ENCODE assay signal across 15 cellular contexts in the genomic region with DNA sequence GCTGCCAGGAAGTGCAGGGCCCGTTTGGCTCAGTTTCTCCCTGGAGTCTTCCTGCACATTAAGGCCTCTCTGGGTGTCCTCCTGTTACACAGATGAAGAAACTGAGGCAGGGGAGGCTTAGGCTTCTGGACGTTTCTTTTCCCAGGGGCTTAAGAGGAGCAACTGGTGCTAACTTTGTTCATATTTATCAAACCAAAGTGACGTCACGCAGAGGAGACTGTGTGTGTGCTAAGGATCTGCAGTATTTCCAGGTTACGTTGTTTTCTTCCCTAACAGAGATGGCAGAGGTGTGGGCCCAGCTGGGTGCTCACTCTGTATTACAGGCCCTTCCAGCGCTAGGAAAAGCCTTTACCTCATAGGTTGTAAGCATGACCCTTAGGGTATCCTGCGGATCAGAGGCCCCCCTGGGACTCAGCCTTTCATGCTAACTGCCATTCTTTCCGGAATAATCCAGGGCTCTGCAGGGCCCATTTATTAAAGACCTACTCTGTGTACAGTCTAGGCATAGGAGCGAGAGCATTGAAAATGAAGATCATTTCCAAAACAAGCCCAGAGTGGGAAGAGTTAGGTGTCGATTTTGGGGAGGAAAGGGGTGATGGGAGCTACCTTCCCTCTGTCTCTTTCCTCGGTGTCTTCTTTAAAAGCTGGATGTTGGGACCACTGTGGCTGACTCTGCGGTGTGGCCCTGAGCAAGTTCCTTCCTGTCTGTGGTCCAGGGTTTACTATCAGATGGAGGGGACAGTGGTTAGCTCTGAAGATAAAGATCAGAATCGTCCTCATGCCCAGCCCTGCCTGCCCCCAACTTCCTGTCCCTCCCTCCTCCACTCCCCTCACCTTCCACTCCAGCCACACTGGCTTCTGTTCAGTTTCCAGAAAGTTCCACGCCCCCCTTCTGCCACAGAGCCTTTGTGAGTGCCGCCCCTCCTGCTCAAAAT. TPM values are rescaled to one million over a fixed set of nuclear protein-coding genes. Genes with fewer than 3 reads are reported as not detected.
A peak's percentile ranks its signal among the peaks of the same experiment; 100 is the strongest.
DNase-seq lines count a peak whose midpoint lies in the region; ATAC-seq and TF ChIP-seq lines count a peak whose summit lies in the region.
"Had no signal": no experiment of that assay in that cellular context is flagged by ENCODE, and none has a peak within 500 bp of the region (broad histone marks: within the 10 kb centered on the region; RNA-seq: fewer than 3 reads in every experiment).

No MANE protein-coding gene starts in this region.

- peaks cover 50% of the 10 kb centered on the region for H3K4me1 Mint-ChIP-seq in activated T-cell treated with anti-CD3 and anti-CD28 coated beads, Interleukin-2, amount 50 U/mL, for 72 hours (ENCODE audit: low read depth)
- peaks cover 47% of the 10 kb centered on the region for H3K4me1 Mint-ChIP-seq in activated naive CD8-positive, alpha-beta T cell treated with anti-CD3 and anti-CD28 coated beads, Interleukin-2, amount 50 U/mL, for 24 hours
- peaks cover 64% of the 10 kb centered on the region for H3K4me1 Mint-ChIP-seq in stimulated activated naive CD8-positive, alpha-beta T cell treated with anti-CD3 and anti-CD28 coated beads, Interleukin-15, Interleukin-2, amounts not matched to agents 100 ng/mL and 50 ng/mL, for 24 hours (ENCODE audit: low read depth)

- 68% methylated on average over 14 of the region's 15 CpGs for WGBS in right lobe of liver (ENCODE audit: insufficient coverage, low coverage, low lambda C conversion rate, missing lambda C conversion rate)

- H3K27me3 Mint-ChIP-seq in activated T-cell treated with anti-CD3 and anti-CD28 coated beads, Interleukin-2, amount 50 U/mL, for 72 hours (ENCODE audit: low read depth) = no peaks in the 10 kb centered on the region
- H3K27me3 Mint-ChIP-seq in activated naive CD8-positive, alpha-beta T cell treated with anti-CD3 and anti-CD28 coated beads, Interleukin-2, amount 50 U/mL, for 24 hours = no peaks in the 10 kb centered on the region
- H3K27me3 Mint-ChIP-seq in stimulated activated naive CD8-positive, alpha-beta T cell treated with anti-CD3 and anti-CD28 coated beads, Interleukin-15, Interleukin-2, amounts not matched to agents 100 ng/mL and 50 ng/mL, for 24 hours = no peaks in the 10 kb centered on the region

- peaks cover 0 to 1% of the 10 kb centered on the region in 2 donors for H3K36me3 Mint-ChIP-seq in activated T-cell treated with anti-CD3 and anti-CD28 coated beads, Interleukin-2, amount 50 U/mL, for 72 hours (ENCODE audit: insufficient read depth in 2 of 2)
- no peaks in the 10 kb centered on the region for H3K36me3 Mint-ChIP-seq in activated naive CD8-positive, alpha-beta T cell treated with anti-CD3 and anti-CD28 coated beads, Interleukin-2, amount 50 U/mL, for 24 hours (ENCODE audit: low read depth)
- H3K36me3 Mint-ChIP-seq in stimulated activated naive CD8-positive, alpha-beta T cell treated with anti-CD3 and anti-CD28 coated beads, Interleukin-15, Interleukin-2, amounts not matched to agents 100 ng/mL and 50 ng/mL, for 24 hours (ENCODE audit: low read depth) = no peaks in the 10 kb centered on the region

- no peaks in the 10 kb centered on the region for H3K27me3 ChIP-seq in right lobe of liver
- H3K27me3 ChIP-seq: colonic mucosa had no signal

- H3K4me3 Mint-ChIP-seq in activated T-cell treated with anti-CD3 and anti-CD28 coated beads, Interleukin-2, amount 50 U/mL, for 72 hours = peak overlapping the region; percentile 61 to 64
- no peak overlapping the region for H3K4me3 Mint-ChIP-seq in activated naive CD8-positive, alpha-beta T cell treated with anti-CD3 and anti-CD28 coated beads, Interleukin-2, amount 50 U/mL, for 24 hours
- peak overlapping the region; percentile 37 for H3K4me3 Mint-ChIP-seq in stimulated activated naive CD8-positive, alpha-beta T cell treated with anti-CD3 and anti-CD28 coated beads, Interleukin-15, Interleukin-2, amounts not matched to agents 100 ng/mL and 50 ng/mL, for 24 hours

- ATAC-seq in activated T-cell treated with anti-CD3 and anti-CD28 coated beads, Interleukin-2, amount 50 U/mL, for 72 hours (replicated peaks in 1 of 2) = peak; percentile 45 to 47
- ATAC-seq in activated naive CD8-positive, alpha-beta T cell treated with anti-CD3 and anti-CD28 coated beads, Interleukin-2, amount 50 U/mL, for 24 hours = peak; percentile 57
- ATAC-seq in right lobe of liver (no peak), HG02642 (IDR thresholded peaks at IDR 0.05; ENCODE audit: poor library complexity, unreplicated experiment) (no peak)

- no peaks in the 10 kb centered on the region for H3K9me3 ChIP-seq in right lobe of liver
- H3K9me3 ChIP-seq: colonic mucosa had no signal

- no peak overlapping the region for H3K27ac ChIP-seq in right lobe of liver
- H3K27ac ChIP-seq: colonic mucosa, PC-9 had no signal

- TF ChIP-seq CTCF in right lobe of liver (IDR thresholded peaks at IDR 0.05) = no peak

- no peaks in the 10 kb centered on the region for H3K9me3 Mint-ChIP-seq in activated T-cell treated with anti-CD3 and anti-CD28 coated beads, Interleukin-2, amount 50 U/mL, for 72 hours
- no peaks in the 10 kb centered on the region for H3K9me3 Mint-ChIP-seq in activated naive CD8-positive, alpha-beta T cell treated with anti-CD3 and anti-CD28 coated beads, Interleukin-2, amount 50 U/mL, for 24 hours
- H3K9me3 Mint-ChIP-seq in stimulated activated naive CD8-positive, alpha-beta T cell treated with anti-CD3 and anti-CD28 coated beads, Interleukin-15, Interleukin-2, amounts not matched to agents 100 ng/mL and 50 ng/mL, for 24 hours = no peaks in the 10 kb centered on the region

- H3K4me1 ChIP-seq in right lobe of liver = peaks cover 0 to 3% (median 0%) of the 10 kb centered on the region in 4 donors
- H3K4me1 ChIP-seq: colonic mucosa had no signal

- no peak for TF ChIP-seq POLR2A in right lobe of liver (IDR thresholded peaks at IDR 0.05)

- DNase-seq in activated T-cell treated with anti-CD3 and anti-CD28 coated beads, Interleukin-2, amount 50 U/mL, for 72 hours = peak; percentile 41 to 42
- DNase-seq in activated T-cell treated with anti-CD3 and anti-CD28 coated beads, Interleukin-2, amount 50 U/mL, for 1 hour = no peak
- DNase-seq in OCI-M1 (lab: John Stamatoyannopoulos, UW) = peak; percentile 67
- DNase-seq in activated naive CD8-positive, alpha-beta T cell treated with anti-CD3 and anti-CD28 coated beads, Interleukin-2, amount 50 U/mL, for 24 hours = peak; percentile 33
- no peak for DNase-seq in OCI-M2 (lab: John Stamatoyannopoulos, UW; ENCODE audit: unreplicated experiment)
- no peak for DNase-seq in right lobe of liver
- DNase-seq: colonic mucosa; NCI-H1417 treated with DMSO at 0.1 percent for 48 hours; PC-9; stimulated activated naive CD4-positive, alpha-beta T cell had no signal

- no peak overlapping the region for H3K4me3 ChIP-seq in right lobe of liver
- H3K4me3 ChIP-seq: colonic mucosa, PC-9 had no signal

- no peak overlapping the region for H3K27ac Mint-ChIP-seq in activated T-cell treated with anti-CD3 and anti-CD28 coated beads, Interleukin-2, amount 50 U/mL, for 72 hours
- no peak overlapping the region for H3K27ac Mint-ChIP-seq in activated naive CD8-positive, alpha-beta T cell treated with anti-CD3 and anti-CD28 coated beads, Interleukin-2, amount 50 U/mL, for 24 hours
- peak overlapping the region; percentile 65 for H3K27ac Mint-ChIP-seq in stimulated activated naive CD8-positive, alpha-beta T cell treated with anti-CD3 and anti-CD28 coated beads, Interleukin-15, Interleukin-2, amounts not matched to agents 100 ng/mL and 50 ng/mL, for 24 hours

- intact Hi-C loops in right lobe of liver (cut with DNase I) = no loop called here

- H3K36me3 ChIP-seq in right lobe of liver = no peaks in the 10 kb centered on the region
- H3K36me3 ChIP-seq: colonic mucosa had no signal

RNA-seq across cellular contexts. Expression of gene AGTRAP, which starts 4.6 kb away (rescaled TPM):
- total RNA-seq in activated T-cell treated with anti-CD3 and anti-CD28 coated beads, Interleukin-2, amount 50 U/mL, for 72 hours = 10 to 100 TPM; 12.6 to 13.4 TPM
- 10 to 100 TPM in 3 of 6 experiments, 1 to 10 TPM in 3; 6.4 to 20.5 (median 11.4) TPM for total RNA-seq in right lobe of liver

RNA-seq across cellular contexts. Expression of gene C1orf167, which starts 21.5 kb away (rescaled TPM):
- under 1 TPM in 1 of 2 donors, not detected in 1; 0.41 TPM for total RNA-seq in activated T-cell treated with anti-CD3 and anti-CD28 coated beads, Interleukin-2, amount 50 U/mL, for 72 hours
- not detected for total RNA-seq in right lobe of liver
- total RNA-seq: activated CD8-positive, alpha-beta memory T cell treated with anti-CD3 and anti-CD28 coated beads for 36 hours; colonic mucosa; glomerular endothelial cell; PC-9 had no signal

RNA-seq across cellular contexts. Expression of gene DRAXIN, which starts 49.0 kb away (rescaled TPM):
- total RNA-seq in activated T-cell treated with anti-CD3 and anti-CD28 coated beads, Interleukin-2, amount 50 U/mL, for 72 hours = under 1 TPM; 0.12 to 0.30 TPM
- total RNA-seq in right lobe of liver = not detected
- total RNA-seq: PC-9, skeletal muscle tissue had no signal

RNA-seq across cellular contexts. Expression of gene MAD2L2, which starts 59.6 kb away (rescaled TPM):
- total RNA-seq in activated T-cell treated with anti-CD3 and anti-CD28 coated beads, Interleukin-2, amount 50 U/mL, for 72 hours = 10 to 100 TPM; 76.5 to 78.7 TPM
- total RNA-seq in right lobe of liver = 10 to 100 TPM; 18.0 to 66.4 (median 29.7) TPM

Comparison
In these comparisons a context has a peak if more than half of its experiments do, and no peak if none do; other contexts are left out.
1. DNase-seq: peak in activated T-cell treated with anti-CD3 and anti-CD28 coated beads, Interleukin-2, amount 50 U/mL, for 72 hours (2 of 2), OCI-M1 (single experiment) and activated naive CD8-positive, alpha-beta T cell treated with anti-CD3 and anti-CD28 coated beads, Interleukin-2, amount 50 U/mL, for 24 hours (single experiment); none in activated T-cell treated with anti-CD3 and anti-CD28 coated beads, Interleukin-2, amount 50 U/mL, for 1 hour (single experiment), OCI-M2 (single experiment) and right lobe of liver (0 of 3).
2. ATAC-seq: peak in activated T-cell treated with anti-CD3 and anti-CD28 coated beads, Interleukin-2, amount 50 U/mL, for 72 hours (2 of 2) and activated naive CD8-positive, alpha-beta T cell treated with anti-CD3 and anti-CD28 coated beads, Interleukin-2, amount 50 U/mL, for 24 hours (single experiment); none in right lobe of liver (0 of 4) and HG02642 (single experiment).